Comparison of ENCODE assay signal across 24 cellular contexts in genomic region chr6:38184041-38184779, GRCh38.
DNase-seq lines count a peak whose midpoint lies in the region; ATAC-seq lines count a peak whose summit lies in the region.
"Had no signal": no experiment of that assay in that cellular context is flagged by ENCODE, and none has a peak within 500 bp of the region (broad histone marks: within the 10 kb centered on the region; RNA-seq: fewer than 3 reads in every experiment).

No MANE protein-coding gene starts in this region.

- ATAC-seq in stimulated activated naive CD8-positive, alpha-beta T cell treated with anti-CD3 and anti-CD28 coated beads, Interleukin-15, amount 100 ng/mL, for 72 hours, result no peak
- no peak for ATAC-seq in stimulated activated naive CD8-positive, alpha-beta T cell treated with anti-CD3 and anti-CD28 coated beads, Interleukin-15, Interleukin-2, amounts not matched to agents 100 U/mL and 50 U/mL, for 24 hours
- ATAC-seq: natural killer cell; pancreas; right cardiac atrium; stimulated activated effector memory CD8-positive, alpha-beta T cell treated with anti-CD3 and anti-CD28 coated beads, Interleukin-12 subunit alpha, Interleukin-12 subunit beta, amount 100 ng/mL, for 72 hours had no signal

- no peak overlapping the region for H2BK5ac ChIP-seq in neuronal stem cell (ENCODE audit: low read length)

- no peak overlapping the region for H3K14ac ChIP-seq in neuronal stem cell (ENCODE audit: low read length)

- H3K36me3 ChIP-seq in neuronal stem cell (replicated peaks in 1 of 2; ENCODE audit: control insufficient read depth in 2 of 2, insufficient read depth in 2 of 2, low read length in 2 of 2), result no peaks in the 10 kb centered on the region
- H3K36me3 ChIP-seq: BE2C, pancreas had no signal

- no peaks in the 10 kb centered on the region for H3K27me3 Mint-ChIP-seq in stimulated activated naive CD8-positive, alpha-beta T cell treated with anti-CD3 and anti-CD28 coated beads, Interleukin-15, amount 100 ng/mL, for 72 hours
- H3K27me3 Mint-ChIP-seq: central memory CD8-positive, alpha-beta T cell had no signal

- H3K9me3 Mint-ChIP-seq in stimulated activated naive CD8-positive, alpha-beta T cell treated with anti-CD3 and anti-CD28 coated beads, Interleukin-15, amount 100 ng/mL, for 72 hours, result no peaks in the 10 kb centered on the region
- H3K9me3 Mint-ChIP-seq: CD8-positive, alpha-beta memory T cell; central memory CD8-positive, alpha-beta T cell; natural killer cell; stimulated activated effector memory CD8-positive, alpha-beta T cell treated with anti-CD3 and anti-CD28 coated beads, Interleukin-12 subunit alpha, Interleukin-12 subunit beta, amount 100 ng/mL, for 72 hours had no signal

- H3K4me3 Mint-ChIP-seq in stimulated activated naive CD8-positive, alpha-beta T cell treated with anti-CD3 and anti-CD28 coated beads, Interleukin-15, amount 100 ng/mL, for 72 hours, result no peak overlapping the region
- H3K4me3 Mint-ChIP-seq: central memory CD8-positive, alpha-beta T cell; natural killer cell; stimulated activated effector memory CD8-positive, alpha-beta T cell treated with anti-CD3 and anti-CD28 coated beads, Interleukin-12 subunit alpha, Interleukin-12 subunit beta, amount 100 ng/mL, for 72 hours had no signal

- no peak overlapping the region for H2BK15ac ChIP-seq in neuronal stem cell (ENCODE audit: low read length)

- WGBS in neuronal stem cell (ENCODE audit: extremely low coverage in 2 of 2, insufficient read length in 2 of 2, insufficient replicate concordance in 1 of 2), 2 donors, result no CpG with 5 or more reads among the region's 16 CpGs

- no peaks in the 10 kb centered on the region for H3K27me3 ChIP-seq in neuronal stem cell (ENCODE audit: control insufficient read depth in 3 of 3, insufficient read depth in 3 of 3, low read depth in 1 of 3, low read length in 3 of 3)
- H3K27me3 ChIP-seq: BE2C, pancreas had no signal

- peak overlapping the region in 1 of 2 donors; percentile 33 for H3K4me3 ChIP-seq in neuronal stem cell (ENCODE audit: low read length in 2 of 2)
- H3K4me3 ChIP-seq: pancreas had no signal

- no peaks in the 10 kb centered on the region for H3K9me3 ChIP-seq in neuronal stem cell (replicated peaks in 1 of 2; ENCODE audit: control insufficient read depth in 2 of 2, insufficient read depth in 1 of 2, low read depth in 1 of 2, low read length in 2 of 2)
- H3K9me3 ChIP-seq: BE2C, pancreas had no signal

- no peak overlapping the region for H2BK12ac ChIP-seq in neuronal stem cell (ENCODE audit: low read length)

- no peak overlapping the region for H3K4me2 ChIP-seq in neuronal stem cell (ENCODE audit: insufficient read depth, low read length, poor library complexity, severe bottlenecking)

- peak overlapping the region; percentile 48 to 77 for H3K27ac Mint-ChIP-seq in stimulated activated naive CD8-positive, alpha-beta T cell treated with anti-CD3 and anti-CD28 coated beads, Interleukin-15, amount 100 ng/mL, for 72 hours
- H3K27ac Mint-ChIP-seq: natural killer cell; stimulated activated effector memory CD8-positive, alpha-beta T cell treated with anti-CD3 and anti-CD28 coated beads, Interleukin-12 subunit alpha, Interleukin-12 subunit beta, amount 100 ng/mL, for 72 hours had no signal

- peak overlapping the region; percentile 51 for H2AK5ac ChIP-seq in neuronal stem cell (ENCODE audit: low read depth, low read length)

- H3K27ac ChIP-seq in neuronal stem cell (replicated peaks; ENCODE audit: low read length), result no peak overlapping the region
- H3K27ac ChIP-seq: pancreas had no signal

- H3K4ac ChIP-seq in neuronal stem cell (ENCODE audit: low read length), result no peak overlapping the region

- H3K79me1 ChIP-seq in neuronal stem cell (ENCODE audit: low read depth, low read length), result no peaks in the 10 kb centered on the region

- peaks cover 22 to 27% of the 10 kb centered on the region in 2 donors for H3K4me1 ChIP-seq in neuronal stem cell (ENCODE audit: control insufficient read depth in 2 of 2, insufficient read depth in 1 of 2, low read depth in 1 of 2, low read length in 2 of 2)
- H3K4me1 ChIP-seq: pancreas had no signal

- no peak overlapping the region for H4K8ac ChIP-seq in neuronal stem cell (ENCODE audit: low read depth, low read length)

- no peak for DNase-seq in stimulated activated naive CD8-positive, alpha-beta T cell treated with anti-CD3 and anti-CD28 coated beads, Interleukin-15, amount 100 ng/mL, for 72 hours
- DNase-seq in stimulated activated naive CD8-positive, alpha-beta T cell treated with anti-CD3 and anti-CD28 coated beads, Interleukin-15, Interleukin-2, amounts not matched to agents 100 U/mL and 50 U/mL, for 24 hours, result no peak
- peak; percentile 50 for DNase-seq in ecto neural progenitor cell (ENCODE audit: low spot score)
- no peak for DNase-seq in neuronal stem cell (ENCODE audit: low spot score)
- DNase-seq in NCI-H2171 (lab: John Stamatoyannopoulos, UW), result no peak
- DNase-seq in HPDE6-E6E7 (ENCODE audit: extremely low spot score), result no peak
- no peak for DNase-seq in NCI-H2196 treated with DMSO at 0.1 percent for 48 hours (lab: John Stamatoyannopoulos, UW; ENCODE audit: unreplicated experiment)
- DNase-seq in NCI-H2107 treated with DMSO at 0.1 percent for 48 hours (lab: John Stamatoyannopoulos, UW; ENCODE audit: unreplicated experiment), result no peak
- DNase-seq: activated CD4-positive, alpha-beta T cell treated with anti-CD3 and anti-CD28 coated beads, Interleukin-2, amount 50 U/mL, for 4 hours; activated CD4-positive, CD25-positive, alpha-beta regulatory T cell; BE2C; CD8-positive, alpha-beta memory T cell; GOT3; islet precursor cell; Karpas-422; natural killer cell; NCI-H2171 treated with DMSO at 0.1 percent for 48 hours; NCI-H524 treated with DMSO at 0.1 percent for 48 hours; pancreas; right cardiac atrium; SHP77; stimulated activated CD4-positive, alpha-beta T cell treated with anti-CD3 and anti-CD28 coated beads, Interleukin-4, amount 100 ng/mL, for 1 hour had no signal

- no peak overlapping the region for H4K91ac ChIP-seq in neuronal stem cell (ENCODE audit: low read depth, low read length, poor library complexity)

- no peak overlapping the region for H3K23ac ChIP-seq in neuronal stem cell (ENCODE audit: low read depth, low read length, poor library complexity)

- no peak overlapping the region for H2AFZ ChIP-seq in neuronal stem cell (ENCODE audit: low read length)

- no peak overlapping the region for H2BK120ac ChIP-seq in neuronal stem cell (ENCODE audit: low read depth, low read length)

- peak overlapping the region; percentile 29 for H3K18ac ChIP-seq in neuronal stem cell (ENCODE audit: low read length)

- H3K4me1 Mint-ChIP-seq in stimulated activated naive CD8-positive, alpha-beta T cell treated with anti-CD3 and anti-CD28 coated beads, Interleukin-15, amount 100 ng/mL, for 72 hours, result no peaks in the 10 kb centered on the region

- peak overlapping the region; percentile 38 for H3K9ac ChIP-seq in neuronal stem cell (ENCODE audit: low read depth, low read length, poor library complexity)
